ENCODE assay signal across 9 cellular contexts in the genomic region with DNA sequence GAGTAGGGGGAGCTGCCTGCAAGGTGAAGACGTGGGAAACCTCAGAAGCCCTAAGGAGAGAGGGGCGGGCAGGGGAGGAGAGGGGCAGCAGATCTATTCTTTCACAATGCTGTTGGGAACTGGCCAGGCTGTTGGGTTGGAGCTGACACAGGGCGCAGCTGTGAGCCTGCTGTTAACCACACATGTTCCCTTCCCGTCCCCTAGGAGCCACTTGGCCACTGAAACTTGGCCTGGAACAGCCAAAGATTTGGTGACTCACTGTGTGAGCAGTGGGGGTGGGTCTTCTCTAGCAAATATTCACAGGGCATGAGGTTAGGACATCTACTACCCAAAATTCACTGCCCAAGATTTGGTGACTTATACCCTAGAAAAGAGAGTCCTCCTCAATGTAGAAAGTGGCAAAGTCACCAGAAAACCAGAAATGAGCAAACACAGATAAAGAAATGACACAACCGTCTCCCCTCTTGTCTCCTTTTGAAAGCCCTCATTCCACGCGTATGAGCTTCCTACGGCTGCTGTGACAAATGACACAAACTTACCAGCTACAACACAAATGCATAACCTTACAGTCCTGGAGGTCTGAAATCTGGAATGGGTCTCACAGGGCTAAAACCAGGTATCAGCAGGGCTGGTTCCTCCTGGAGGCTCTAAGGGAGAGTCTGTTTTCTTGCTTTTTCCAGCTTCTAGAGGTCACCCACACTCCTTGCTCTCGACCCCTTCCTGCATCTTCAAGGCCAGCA. TPM values are rescaled to one million over a fixed set of nuclear protein-coding genes. Genes with fewer than 3 reads are reported as not detected.
DNase-seq lines count a peak whose midpoint lies in the region; ATAC-seq and TF ChIP-seq lines count a peak whose summit lies in the region.
"Had no signal": no experiment of that assay in that cellular context is flagged by ENCODE, and none has a peak within 500 bp of the region (broad histone marks: within the 10 kb centered on the region; RNA-seq: fewer than 3 reads in every experiment).

No MANE protein-coding gene starts in this region.

- H3K4me3 ChIP-seq in ascending aorta (peak overlapping the region; percentile 16 to 30), uterus (no peak overlapping the region)

- H3K27me3 ChIP-seq in ascending aorta: no peaks in the 10 kb centered on the region
- H3K27me3 ChIP-seq in uterus: no peaks in the 10 kb centered on the region
- H3K27me3 ChIP-seq: dorsolateral prefrontal cortex had no signal

- no peak for TF ChIP-seq CTCF in ascending aorta (IDR thresholded peaks at IDR 0.05)
- no peak for TF ChIP-seq CTCF in uterus (IDR thresholded peaks at IDR 0.05)

- H3K36me3 ChIP-seq in ascending aorta: no peaks in the 10 kb centered on the region
- H3K36me3 ChIP-seq in uterus: no peaks in the 10 kb centered on the region

- TF ChIP-seq POLR2A in uterus (IDR thresholded peaks at IDR 0.05): no peak

- peak; percentile 88 for ATAC-seq in Right ventricle myocardium inferior
- peak; percentile 65 for ATAC-seq in left lobe of liver
- no peak for ATAC-seq in HG02885 (IDR thresholded peaks at IDR 0.05; ENCODE audit: poor library complexity, unreplicated experiment)
- no peak for ATAC-seq in HG03442 (IDR thresholded peaks at IDR 0.05; ENCODE audit: unreplicated experiment)

- H3K9me3 ChIP-seq in ascending aorta (no peaks in the 10 kb centered on the region), uterus (no peaks in the 10 kb centered on the region)

- H3K4me1 ChIP-seq in ascending aorta (peaks cover 11 to 40% of the 10 kb centered on the region in 2 donors), uterus (peaks cover 5 to 12% of the 10 kb centered on the region in 2 donors)

- peak overlapping the region; percentile 71 to 75 for H3K27ac ChIP-seq in ascending aorta
- H3K27ac ChIP-seq in uterus: peak overlapping the region; percentile 60

- intact Hi-C loops in Right ventricle myocardium inferior (cut with DNase I): no loop called here
- intact Hi-C loops in cardiac septum (cut with DNase I): no loop called here
- intact Hi-C loops in ascending aorta (cut with DNase I): loop anchor here (2.0 kb wide), 1 partner anchor 117 kb away; a partner anchor contains a TSS
- intact Hi-C loops in uterus (cut with DNase I; ENCODE audit: low total_unique reads): no loop called here

- DNase-seq in Right ventricle myocardium inferior (ENCODE audit: missing footprints) (peak; percentile 92), cardiac septum (ENCODE audit: low spot score) (no peak), ascending aorta (ENCODE audit: low spot score in 2 of 2) (peak; percentile 44 to 93), left lobe of liver (ENCODE audit: low spot score) (peak; percentile 92), uterus (peak; percentile 87 to 90)
- DNase-seq in activated CD4-positive, CD25-positive, alpha-beta regulatory T cell treated with anti-CD3 and anti-CD28 coated beads, Interleukin-2, amount 50 U/mL, for 72 hours: no peak

RNA-seq across cellular contexts. Expression of a gene that starts 6.3 kb away (rescaled TPM):
- total RNA-seq in Right ventricle myocardium inferior (16.3 TPM), cardiac septum (17.1 TPM), ascending aorta (55.6 TPM), left lobe of liver (16.4 TPM), uterus (10 to 100 TPM in 2 of 4 donors, 1 to 10 TPM in 2; 3.8 to 58.2 (median 18.3) TPM)

RNA-seq across cellular contexts. Expression of a gene that starts 7.0 kb away (rescaled TPM):
- 5.4 TPM for total RNA-seq in Right ventricle myocardium inferior
- 9.0 TPM for total RNA-seq in cardiac septum
- 5.4 TPM for total RNA-seq in ascending aorta
- 6.8 TPM for total RNA-seq in left lobe of liver
- 10 to 100 TPM in 1 of 4 donors, 1 to 10 TPM in 2, under 1 TPM in 1; 0.88 to 16.6 (median 4.8) TPM for total RNA-seq in uterus

Comparison
In these comparisons a context has a peak if more than half of its experiments do, and no peak if none do; other contexts are left out.
1. DNase-seq: peak in Right ventricle myocardium inferior (single experiment), ascending aorta (2 of 2), left lobe of liver (single experiment) and uterus (2 of 2); none in cardiac septum (single experiment) and activated CD4-positive, CD25-positive, alpha-beta regulatory T cell treated with anti-CD3 and anti-CD28 coated beads, Interleukin-2, amount 50 U/mL, for 72 hours (single experiment).
2. ATAC-seq: peak in Right ventricle myocardium inferior (single experiment) and left lobe of liver (single experiment); none in HG02885 (single experiment) and HG03442 (single experiment).
3. H3K4me3 ChIP-seq: peak in ascending aorta (2 of 2); none in uterus (0 of 2).